In genomic region chr6:26264547-26264946, GRCh38 we compare ENCODE assay signal across 1 cellular context.
TF ChIP-seq lines count a peak whose summit lies in the region.

No MANE protein-coding gene starts in this region.

TF ChIP-seq in GM23338, 12 proteins besides CTCF, POLR2A, EP300 and RAD21 (continued from another document):
- TF ChIP-seq ZNF462 (CRISPR knock-in tag; IDR thresholded peaks at IDR 0.05) (0 out of 2 replicates have a peak, but pooled peaks have one; percentile 16), JUNB (IDR thresholded peaks at IDR 0.05; ENCODE audit: unreplicated experiment) (no peak)
TF ChIP-seq in GM23338: peak in this region for 1.
